Comparison of ENCODE assay signal across 27 cellular contexts in the genomic region with DNA sequence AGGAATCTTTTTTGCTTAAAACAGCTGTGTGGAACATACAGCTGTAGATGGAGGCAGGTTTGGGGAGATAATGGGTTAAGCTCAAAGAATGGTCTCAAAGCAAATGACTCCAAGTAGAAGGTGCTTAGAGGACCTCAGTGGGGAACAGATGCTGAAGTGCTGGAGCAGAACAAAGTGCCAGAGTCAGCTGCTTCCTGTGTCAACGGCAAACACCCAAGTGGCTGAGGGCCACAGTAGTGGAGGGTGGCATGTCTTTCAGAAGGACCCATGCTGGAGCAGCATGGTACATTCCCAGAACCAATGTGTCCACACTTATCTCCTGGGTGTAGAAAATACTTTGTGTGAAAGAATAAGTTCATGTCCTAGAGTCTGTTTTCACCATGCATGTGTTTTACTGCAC.
DNase-seq lines count a peak whose midpoint lies in the region; ATAC-seq lines count a peak whose summit lies in the region.
"Had no signal": no experiment of that assay in that cellular context is flagged by ENCODE, and none has a peak within 500 bp of the region (broad histone marks: within the 10 kb centered on the region; RNA-seq: fewer than 3 reads in every experiment).

No MANE protein-coding gene starts in this region.

- DNase-seq in OCI-M1 (lab: John Stamatoyannopoulos, UW) (peak; percentile 29), COLO829 (ENCODE audit: low spot score) (no peak), inferior parietal cortex (ENCODE audit: extremely low spot score) (no peak), NCI-H524 treated with DMSO at 0.1 percent for 48 hours (lab: John Stamatoyannopoulos, UW) (no peak)
- no peak for DNase-seq in central memory CD4-positive, alpha-beta T cell
- DNase-seq: activated CD8-positive, alpha-beta T cell treated with anti-CD3 and anti-CD28 coated beads for 36 hours; colonic mucosa; effector memory CD8-positive, alpha-beta T cell; erythroblast; GF-D8; glutamatergic neuron; IMR-90; lower lobe of right lung; mucosa of descending colon; NCI-H1092 treated with DMSO at 0.1 percent for 48 hours; NCI-H187; nephron progenitor cell; pancreas; SK-N-SH; stimulated activated CD4-positive, alpha-beta T cell treated with anti-CD3 and anti-CD28 coated beads, Interleukin-2, amount 100 ng/mL, for 24 hours; T-helper 17 cell; trophoblast cell had no signal

- peak overlapping the region; percentile 63 for H3K4me2 ChIP-seq in BLaER1
- H3K4me2 ChIP-seq: A549, SK-N-SH had no signal

- peaks cover 54% of the 10 kb centered on the region for H3K4me1 ChIP-seq in BLaER1
- H3K4me1 ChIP-seq: A549, colonic mucosa, lower lobe of right lung, right atrium auricular region had no signal

- H4K20me1 ChIP-seq in BLaER1 = no peaks in the 10 kb centered on the region

- no peaks in the 10 kb centered on the region for H3K27me3 ChIP-seq in BLaER1
- H3K27me3 ChIP-seq: colonic mucosa, pancreas, right atrium auricular region had no signal

- H3K36me3 ChIP-seq in BLaER1 = no peaks in the 10 kb centered on the region
- H3K36me3 ChIP-seq: colonic mucosa, lower lobe of right lung, pancreas, right atrium auricular region had no signal

- peak overlapping the region; percentile 71 for H3K9ac ChIP-seq in BLaER1
- H3K9ac ChIP-seq: SK-N-SH had no signal

- H3K27ac ChIP-seq in BLaER1 = peak overlapping the region; percentile 92
- H3K27ac ChIP-seq: A549, colonic mucosa, lower lobe of right lung, pancreas, right atrium auricular region had no signal

- ATAC-seq in GM18511 (IDR thresholded peaks at IDR 0.05; ENCODE audit: unreplicated experiment) (peak; percentile 59), HG02798 (IDR thresholded peaks at IDR 0.05; ENCODE audit: poor library complexity, unreplicated experiment) (peak; percentile 32)
- ATAC-seq: effector memory CD8-positive, alpha-beta T cell; T-helper 17 cell had no signal

- no peaks in the 10 kb centered on the region for H3K9me3 ChIP-seq in BLaER1
- H3K9me3 ChIP-seq: A549, colonic mucosa, lower lobe of right lung, mucosa of descending colon, pancreas, right atrium auricular region, SK-N-SH had no signal

- no peak overlapping the region for H3K4me3 ChIP-seq in BLaER1
- H3K4me3 ChIP-seq: A549, colonic mucosa, lower lobe of right lung, mucosa of descending colon, pancreas, right atrium auricular region had no signal
